Comparison of ENCODE assay signal across 8 cellular contexts in the genomic region with DNA sequence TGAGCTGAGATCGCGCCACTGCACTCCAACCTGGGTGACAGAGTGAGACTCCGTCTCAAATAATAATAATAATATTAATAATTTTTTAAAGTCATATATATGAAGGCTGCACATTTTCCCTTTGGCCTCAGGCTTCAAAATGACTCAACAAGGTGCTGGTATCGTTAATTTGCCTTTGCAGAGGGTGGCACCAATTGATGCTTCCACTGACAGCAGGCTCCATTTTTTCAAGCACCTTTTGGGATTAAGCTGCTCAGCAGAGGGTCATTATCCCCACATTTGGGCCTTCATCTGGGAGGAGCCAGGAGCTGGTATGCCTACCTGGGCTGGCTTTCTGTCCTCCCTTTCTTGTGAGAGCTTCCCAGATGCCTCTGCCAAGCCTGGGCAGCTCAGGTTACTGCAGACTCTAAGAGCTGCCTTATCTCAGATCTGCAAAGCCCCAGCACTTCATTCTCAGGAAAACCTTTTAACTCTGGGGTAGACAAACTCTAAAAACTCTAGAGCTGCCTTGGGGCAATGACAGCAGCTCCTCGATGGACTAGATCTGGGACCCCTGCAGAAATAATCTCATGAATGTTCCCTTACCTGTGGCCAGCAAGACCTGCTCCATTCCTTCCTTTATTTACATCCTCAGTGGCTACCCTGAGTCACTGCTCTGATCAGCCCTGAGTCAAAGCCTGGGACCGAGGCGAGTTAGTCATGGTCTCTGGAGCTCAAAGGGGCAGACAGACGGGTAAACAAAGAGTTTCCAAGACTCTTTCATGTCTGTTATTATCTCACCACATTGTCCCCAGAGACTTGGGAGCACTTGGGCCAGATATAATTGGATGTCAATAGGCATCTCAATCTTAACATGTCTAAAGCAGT.
DNase-seq lines count a peak whose midpoint lies in the region; ATAC-seq and TF ChIP-seq lines count a peak whose summit lies in the region.

No MANE protein-coding gene starts in this region.

- H3K36me3 ChIP-seq in BJ (ENCODE audit: control insufficient read depth, insufficient read depth, low read length), result no peaks in the 10 kb centered on the region

- CTCF ChIA-PET in BJ (lab: Yijun Ruan, JAX) (interaction anchor here (1.1 kb wide), 1 partner anchor 16 kb away, joined by 5 read pairs; no protein-coding TSS in a partner anchor), RWPE1 (lab: Yijun Ruan, JAX) (interaction anchor here (0.6 to 1.0 kb wide), 5 partner anchors 57 to 329 kb away, joined by 3 to 6 read pairs (median 3); no protein-coding TSS in a partner anchor)

- peak; percentile 50 for DNase-seq in BJ (ENCODE audit: low read depth)
- peak; percentile 100 for DNase-seq in HPDE6-E6E7 (ENCODE audit: extremely low spot score)
- DNase-seq in RWPE1 (ENCODE audit: low spot score), result peak; percentile 97
- peak; percentile 68 for DNase-seq in iPS-NIHi7 (ENCODE audit: extremely low spot score)
- no peak for DNase-seq in NCI-H226
- no peak for DNase-seq in NCI-H2029 treated with DMSO at 0.1 percent for 48 hours (lab: John Stamatoyannopoulos, UW)

- TF ChIP-seq CTCF in BJ (IDR thresholded peaks at IDR 0.05; ENCODE audit: insufficient read depth, low read depth, low read length) (no peak), RWPE1 (conservative IDR thresholded peaks at IDR 0.05; ENCODE audit: low read depth) (no peak)

- ATAC-seq in HG02642 (IDR thresholded peaks at IDR 0.05; ENCODE audit: poor library complexity, unreplicated experiment) (no peak), HG02970 (IDR thresholded peaks at IDR 0.05; ENCODE audit: low FRiP score, unreplicated experiment) (no peak)

- no peak overlapping the region for H3K27ac ChIP-seq in RWPE1

- H3K27me3 ChIP-seq in BJ (ENCODE audit: control insufficient read depth, insufficient read depth, low read length), result peaks cover 2% of the 10 kb centered on the region; the same call in 1 of the 2 replicates

- H3K4me3 ChIP-seq in BJ (ENCODE audit: low read depth, low read length), result no peak overlapping the region

- POLR2A ChIA-PET in BJ (lab: Charles Lee) (no interaction called here), RWPE1 (lab: Yijun Ruan, JAX; ENCODE audit: low non-redundant PET) (no interaction called here)

Comparison
In these comparisons a context has a peak if more than half of its experiments do, and no peak if none do; other contexts are left out.
1. DNase-seq: peak in BJ (single experiment), HPDE6-E6E7 (single experiment), RWPE1 (single experiment) and iPS-NIHi7 (single experiment); none in NCI-H226 (single experiment) and NCI-H2029 treated with DMSO at 0.1 percent for 48 hours (single experiment).